16 cellular contexts compared by ENCODE assay signal in genomic region chr22:25390297-25391240, GRCh38.
"Had no signal": no experiment of that assay in that cellular context is flagged by ENCODE, and none has a peak within 500 bp of the region (broad histone marks: within the 10 kb centered on the region; RNA-seq: fewer than 3 reads in every experiment).

No MANE protein-coding gene starts in this region.

- ATAC-seq: activated CD4-positive, CD25-positive, alpha-beta regulatory T cell treated with anti-CD3 and anti-CD28 coated beads, Interleukin-2, amount 50 U/mL, for 24 hours; gastroesophageal sphincter; stimulated activated naive CD8-positive, alpha-beta T cell treated with anti-CD3 and anti-CD28 coated beads, Interleukin-15, amount 100 ng/mL, for 72 hours had no signal

- H3K27me3 Mint-ChIP-seq: activated naive CD8-positive, alpha-beta T cell; brain; memory B cell; stimulated activated naive CD8-positive, alpha-beta T cell treated with anti-CD3 and anti-CD28 coated beads, Interleukin-15, amount 100 ng/mL, for 72 hours had no signal

- H3K36me3 Mint-ChIP-seq: activated naive CD8-positive, alpha-beta T cell; brain had no signal

- H3K27me3 ChIP-seq: gastroesophageal sphincter, ovary, vagina had no signal

- DNase-seq: activated CD4-positive, alpha-beta T cell treated with anti-CD3 and anti-CD28 coated beads, Interleukin-2, amount 50 U/mL, for 4 hours; activated effector memory CD4-positive, alpha-beta T cell treated with anti-CD3 and anti-CD28 coated beads, Interleukin-2, amount 50 U/mL, for 16 hours; activated T-cell treated with anti-CD3 and anti-CD28 coated beads, Interleukin-2, amount 50 U/mL, for 1 hour; cerebellar nuclear complex; dermis blood vessel endothelial cell; hippocampal formation; nephron progenitor cell; ovary; stimulated activated CD4-positive, alpha-beta T cell treated with anti-CD3 and anti-CD28 coated beads, Interleukin-4, amount 100 ng/mL, for 4 hours; stimulated activated naive CD8-positive, alpha-beta T cell treated with anti-CD3 and anti-CD28 coated beads, Interleukin-15, amount 100 ng/mL, for 72 hours had no signal

- H3K9me3 ChIP-seq: gastroesophageal sphincter, ovary, vagina had no signal

- H3K4me3 Mint-ChIP-seq: activated naive CD8-positive, alpha-beta T cell; brain; memory B cell; nephron progenitor cell had no signal

- H3K4me3 ChIP-seq: gastroesophageal sphincter, ovary, vagina had no signal

- H3K36me3 ChIP-seq: gastroesophageal sphincter, ovary, vagina had no signal

- H3K27ac ChIP-seq: gastroesophageal sphincter, ovary, vagina had no signal

- H3K27ac Mint-ChIP-seq: activated naive CD8-positive, alpha-beta T cell; brain; memory B cell; nephron progenitor cell had no signal

- H3K9me3 Mint-ChIP-seq: brain; memory B cell; nephron progenitor cell; stimulated activated naive CD8-positive, alpha-beta T cell treated with anti-CD3 and anti-CD28 coated beads, Interleukin-15, amount 100 ng/mL, for 72 hours had no signal
